1 cellular context compared by ENCODE assay signal in genomic region chr15:57542505-57542817, GRCh38.
TF ChIP-seq lines count a peak whose summit lies in the region.

No MANE protein-coding gene starts in this region.

TF ChIP-seq in WTC11, 78 proteins besides CTCF, POLR2A, EP300 and RAD21 (continued from another document):
- TF ChIP-seq HMGXB4 (CRISPR knock-in tag; IDR thresholded peaks at IDR 0.05) (no peak), ZBTB43 (CRISPR knock-in tag; IDR thresholded peaks at IDR 0.05) (no peak), NFE2L1 (CRISPR knock-in tag; IDR thresholded peaks at IDR 0.05) (no peak)
